In genomic region chr1:150186789-150187559, GRCh38 we compare ENCODE assay signal across 8 cellular contexts. TPM values are rescaled to one million over a fixed set of nuclear protein-coding genes. Genes with fewer than 3 reads are reported as not detected.
DNase-seq lines count a peak whose midpoint lies in the region; ATAC-seq and TF ChIP-seq lines count a peak whose summit lies in the region.

No MANE protein-coding gene starts in this region.

- H3K36me3 ChIP-seq in BLaER1 = no peaks in the 10 kb centered on the region

- no peaks in the 10 kb centered on the region for H4K20me1 ChIP-seq in BLaER1

- H3K27ac Mint-ChIP-seq in activated T-helper 17 cell treated with anti-CD3 and anti-CD28 coated beads, Interleukin-2, amount 50 U/mL, for 72 hours = peak overlapping the region; percentile 14
- no peak overlapping the region for H3K27ac Mint-ChIP-seq in glutamatergic neuron (ENCODE audit: unreplicated experiment)

- no peaks in the 10 kb centered on the region for H3K36me3 Mint-ChIP-seq in activated T-helper 17 cell treated with anti-CD3 and anti-CD28 coated beads, Interleukin-2, amount 50 U/mL, for 72 hours (ENCODE audit: low read depth)
- H3K36me3 Mint-ChIP-seq in glutamatergic neuron (ENCODE audit: unreplicated experiment) = peaks cover 4% of the 10 kb centered on the region

- peaks cover 18% of the 10 kb centered on the region for H3K4me1 ChIP-seq in BLaER1

- H3K27ac ChIP-seq in BLaER1 = no peak overlapping the region

- H3K4me3 ChIP-seq in BLaER1 = no peak overlapping the region

- peak overlapping the region; percentile 54 for H3K4me2 ChIP-seq in BLaER1

- peak; percentile 37 for DNase-seq in H4 (ENCODE audit: low spot score)
- peak; percentile 44 for DNase-seq in NCI-H748 treated with DMSO at 0.1 percent for 48 hours (lab: John Stamatoyannopoulos, UW)
- no peak for DNase-seq in glutamatergic neuron
- DNase-seq in renal cortical epithelial cell (ENCODE audit: low read depth) = peak; percentile 52

- peak; percentile 66 for TF ChIP-seq CTCF in glutamatergic neuron (IDR thresholded peaks at IDR 0.05; ENCODE audit: partially characterized antibody, unreplicated experiment)

- no peaks in the 10 kb centered on the region for H3K27me3 Mint-ChIP-seq in activated T-helper 17 cell treated with anti-CD3 and anti-CD28 coated beads, Interleukin-2, amount 50 U/mL, for 72 hours
- H3K27me3 Mint-ChIP-seq in glutamatergic neuron (ENCODE audit: unreplicated experiment) = no peaks in the 10 kb centered on the region

- H3K9me3 ChIP-seq in BLaER1 = no peaks in the 10 kb centered on the region

- H3K4me3 Mint-ChIP-seq in activated T-helper 17 cell treated with anti-CD3 and anti-CD28 coated beads, Interleukin-2, amount 50 U/mL, for 72 hours = peak overlapping the region; percentile 64
- H3K4me3 Mint-ChIP-seq in glutamatergic neuron (ENCODE audit: unreplicated experiment) = no peak overlapping the region

- H3K9ac ChIP-seq in BLaER1 = no peak overlapping the region

- ATAC-seq in activated T-helper 17 cell treated with anti-CD3 and anti-CD28 coated beads, Interleukin-2, amount 50 U/mL, for 72 hours (replicated peaks) = peak; percentile 82
- ATAC-seq in GM21423 (IDR thresholded peaks at IDR 0.05; ENCODE audit: unreplicated experiment) (no peak), GM18498 (IDR thresholded peaks at IDR 0.05; ENCODE audit: unreplicated experiment) (no peak)

- peaks cover 7% of the 10 kb centered on the region for H3K4me1 Mint-ChIP-seq in activated T-helper 17 cell treated with anti-CD3 and anti-CD28 coated beads, Interleukin-2, amount 50 U/mL, for 72 hours
- H3K4me1 Mint-ChIP-seq in glutamatergic neuron (ENCODE audit: low read depth, unreplicated experiment) = peaks cover 1% of the 10 kb centered on the region

- no peaks in the 10 kb centered on the region for H3K27me3 ChIP-seq in BLaER1

- H3K9me3 Mint-ChIP-seq in activated T-helper 17 cell treated with anti-CD3 and anti-CD28 coated beads, Interleukin-2, amount 50 U/mL, for 72 hours = no peaks in the 10 kb centered on the region
- H3K9me3 Mint-ChIP-seq in glutamatergic neuron (ENCODE audit: unreplicated experiment) = no peaks in the 10 kb centered on the region

RNA-seq across cellular contexts. Expression of gene PLEKHO1, which starts 37.3 kb away (rescaled TPM):
- 24.9 and 25.9 TPM in 2 replicates for total RNA-seq in H4 (2014; rRNA removed; shearing (Covaris generic))
- total RNA-seq in activated T-helper 17 cell treated with anti-CD3 and anti-CD28 coated beads, Interleukin-2, amount 50 U/mL, for 72 hours = 10 to 100 TPM; 33.1 to 43.0 TPM
- total RNA-seq in glutamatergic neuron (ENCODE audit: unreplicated experiment) = 142 TPM
- total RNA-seq in renal cortical epithelial cell = 10.0 and 26.7 TPM in 2 replicates

RNA-seq across cellular contexts. Expression of gene ANP32E, which starts 48.9 kb away (rescaled TPM):
- total RNA-seq in H4 (2014; rRNA removed; shearing (Covaris generic)) = 29.4 and 52.6 TPM in 2 replicates
- total RNA-seq in activated T-helper 17 cell treated with anti-CD3 and anti-CD28 coated beads, Interleukin-2, amount 50 U/mL, for 72 hours = 100 to 1,000 TPM; 162 to 166 TPM
- total RNA-seq in glutamatergic neuron (ENCODE audit: unreplicated experiment) = 24.3 TPM
- 23.6 and 28.3 TPM in 2 replicates for total RNA-seq in renal cortical epithelial cell
